ENCODE assay signal across 10 cellular contexts in the genomic region with DNA sequence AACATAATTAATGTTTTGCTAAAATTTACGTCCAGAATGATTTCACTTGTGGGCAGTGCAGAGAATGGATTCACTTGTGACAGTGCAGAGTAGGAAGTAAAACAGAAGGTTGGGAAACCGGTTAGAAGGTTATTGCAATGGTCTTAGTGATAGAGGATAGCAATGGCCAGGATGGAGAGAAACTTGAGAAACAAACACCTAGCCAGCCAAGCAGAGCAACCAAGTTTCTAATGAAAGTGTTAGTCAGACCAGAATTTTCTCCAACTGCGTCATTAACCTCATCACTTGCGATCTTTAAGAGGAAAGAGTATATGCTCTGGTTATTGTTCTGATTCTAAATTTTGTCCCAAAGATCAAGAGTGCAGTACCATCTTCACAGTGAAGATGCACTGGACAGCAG. TPM values are rescaled to one million over a fixed set of nuclear protein-coding genes. Genes with fewer than 3 reads are reported as not detected.
A peak's percentile ranks its signal among the peaks of the same experiment; 100 is the strongest.
DNase-seq lines count a peak whose midpoint lies in the region; ATAC-seq lines count a peak whose summit lies in the region.
"Had no signal": no experiment of that assay in that cellular context is flagged by ENCODE, and none has a peak within 500 bp of the region (broad histone marks: within the 10 kb centered on the region; RNA-seq: fewer than 3 reads in every experiment).

No MANE protein-coding gene starts in this region.

- intact Hi-C loops in cardiac septum (cut with DNase I) = no loop called here

- DNase-seq in NOMO-1 treated with dmso at 0.1 percent for 144 hours (lab: John Stamatoyannopoulos, UW; ENCODE audit: unreplicated experiment) = peak; percentile 43
- no peak for DNase-seq in cerebellum (ENCODE audit: low spot score)
- DNase-seq in cardiac septum (ENCODE audit: low spot score) = no peak
- no peak for DNase-seq in AML-193 (lab: John Stamatoyannopoulos, UW)
- DNase-seq in NCI-H1436 (lab: John Stamatoyannopoulos, UW) = no peak
- DNase-seq: activated naive CD4-positive, alpha-beta T cell treated with anti-CD3 and anti-CD28 coated beads, Interleukin-2, amount 10 ng/mL, durations not matched to agents 7 days and 5 days; NCI-H1694 treated with DMSO at 0.1 percent for 48 hours had no signal

- ATAC-seq in GM18498 (IDR thresholded peaks at IDR 0.05; ENCODE audit: unreplicated experiment) (peak; percentile 78), GM21360 (IDR thresholded peaks at IDR 0.05; ENCODE audit: unreplicated experiment) (peak; percentile 81), HG03025 (IDR thresholded peaks at IDR 0.05; ENCODE audit: low FRiP score, unreplicated experiment) (peak; percentile 55)

RNA-seq across cellular contexts. Expression of gene TBC1D9, which starts 50.0 kb away (rescaled TPM):
- total RNA-seq in cerebellum = 95.7 TPM
- total RNA-seq in cardiac septum = 15.0 TPM
